13 cellular contexts compared by ENCODE assay signal in the genomic region with DNA sequence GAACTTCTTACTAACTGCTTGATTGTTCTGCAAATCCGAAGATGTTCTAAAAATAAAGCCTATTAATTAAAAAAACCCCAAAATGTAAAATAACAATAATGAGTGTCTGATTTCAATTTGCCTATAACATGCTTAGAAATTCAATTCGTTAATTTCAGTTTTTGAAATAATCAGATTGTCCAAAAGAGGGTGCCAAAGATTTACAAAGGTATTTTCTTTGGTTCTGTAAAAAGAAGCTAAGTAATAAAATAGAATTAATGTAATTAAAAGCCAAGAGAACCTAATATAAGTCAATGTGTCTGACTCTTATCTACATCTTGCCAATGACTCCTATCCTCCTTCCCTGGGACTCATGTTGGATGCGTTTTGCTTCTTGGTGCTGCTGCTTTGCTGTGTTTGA.
A peak's percentile ranks its signal among the peaks of the same experiment; 100 is the strongest.
DNase-seq lines count a peak whose midpoint lies in the region; ATAC-seq and TF ChIP-seq lines count a peak whose summit lies in the region.
"Had no signal": no experiment of that assay in that cellular context is flagged by ENCODE, and none has a peak within 500 bp of the region (broad histone marks: within the 10 kb centered on the region; RNA-seq: fewer than 3 reads in every experiment).

No MANE protein-coding gene starts in this region.

- DNase-seq in GM23338 (ENCODE audit: low spot score): peak; percentile 9
- peak; percentile 27 for DNase-seq in NCI-H1694 treated with DMSO at 0.1 percent for 48 hours (lab: John Stamatoyannopoulos, UW)
- DNase-seq in mammary epithelial cell: no peak
- no peak for DNase-seq in nephron progenitor cell
- no peak for DNase-seq in activated CD4-positive, CD25-positive, alpha-beta regulatory T cell (lab: John Stamatoyannopoulos, UW)
- DNase-seq in CD4-positive, alpha-beta T cell: no peak
- DNase-seq: KG1, NCI-H510A treated with DMSO at 0.1 percent for 48 hours had no signal

- POLR2A ChIA-PET in CD4-positive, alpha-beta T cell (lab: Charles Lee): no interaction called here

- H3K27ac ChIP-seq in GM23338 (ENCODE audit: low read depth) (no peak overlapping the region), mammary epithelial cell (ENCODE audit: insufficient read depth, low read depth, low read length) (no peak overlapping the region)
- no peak overlapping the region for H3K27ac ChIP-seq in CD4-positive, alpha-beta T cell (ENCODE audit: low read depth, low read length)
- H3K27ac ChIP-seq: epithelial cell of prostate, SJSA1 had no signal

- H3K4me3 ChIP-seq in GM23338: no peak overlapping the region
- no peak overlapping the region for H3K4me3 ChIP-seq in mammary epithelial cell (replicated peaks in 1 of 3; ENCODE audit: insufficient read depth in 1 of 3, low read depth in 2 of 3, low read length in 3 of 3)
- H3K4me3 ChIP-seq: SJSA1 had no signal

- H3K9me3 Mint-ChIP-seq in GM23338: peaks cover 53% of the 10 kb centered on the region
- no peaks in the 10 kb centered on the region for H3K9me3 Mint-ChIP-seq in nephron progenitor cell
- H3K9me3 Mint-ChIP-seq in CD4-positive, alpha-beta T cell: no peaks in the 10 kb centered on the region

- no peaks in the 10 kb centered on the region for H3K4me1 Mint-ChIP-seq in GM23338
- peaks cover 6% of the 10 kb centered on the region for H3K4me1 Mint-ChIP-seq in nephron progenitor cell
- H3K4me1 Mint-ChIP-seq in CD4-positive, alpha-beta T cell (ENCODE audit: low read depth): no peaks in the 10 kb centered on the region

- no peaks in the 10 kb centered on the region for H4K20me1 ChIP-seq in GM23338 (replicated peaks; ENCODE audit: insufficient read depth)
- no peaks in the 10 kb centered on the region for H4K20me1 ChIP-seq in mammary epithelial cell (ENCODE audit: insufficient read depth, low read length)

- H3K4me3 Mint-ChIP-seq in GM23338 (no peak overlapping the region), nephron progenitor cell (no peak overlapping the region)
- H3K4me3 Mint-ChIP-seq in CD4-positive, alpha-beta T cell: no peak overlapping the region

- H3K36me3 ChIP-seq in GM23338 (ENCODE audit: insufficient read depth) (no peaks in the 10 kb centered on the region), mammary epithelial cell (ENCODE audit: insufficient read depth, low read length) (no peaks in the 10 kb centered on the region)
- H3K36me3 ChIP-seq: SJSA1 had no signal

- 3% methylated on average over 3 of the region's 3 CpGs for WGBS in mammary epithelial cell (ENCODE audit: low coverage, missing lambda C conversion rate)

- TF ChIP-seq CTCF in GM23338 (conservative IDR thresholded peaks at IDR 0.05; ENCODE audit: low read depth in 2 of 2): peak in 1 of 2 experiments; percentile 51; a peak in 3 of 4 replicates
- peak; percentile 35 to 46 for TF ChIP-seq CTCF in mammary epithelial cell (conservative IDR thresholded peaks at IDR 0.05 in 1 of 2, IDR thresholded peaks at IDR 0.05 in 1 of 2; ENCODE audit: extremely low read depth in 1 of 2, insufficient read depth in 1 of 2, low read depth in 1 of 2, low read length in 2 of 2)
- TF ChIP-seq CTCF in nephron progenitor cell (IDR thresholded peaks at IDR 0.05): peak; percentile 16
- no peak for TF ChIP-seq CTCF in CD4-positive, alpha-beta T cell (IDR thresholded peaks at IDR 0.05)

- dilution Hi-C loops in mammary epithelial cell (cut with HindIII; ENCODE audit: low sequenced_read_pairs): no loop called here

- H2AFZ ChIP-seq in GM23338: no peak overlapping the region
- H2AFZ ChIP-seq in mammary epithelial cell (ENCODE audit: low read depth, low read length): no peak overlapping the region

- H3K36me3 Mint-ChIP-seq in GM23338 (ENCODE audit: low read depth): no peaks in the 10 kb centered on the region
- no peaks in the 10 kb centered on the region for H3K36me3 Mint-ChIP-seq in nephron progenitor cell (ENCODE audit: low read depth)
- no peaks in the 10 kb centered on the region for H3K36me3 Mint-ChIP-seq in CD4-positive, alpha-beta T cell (ENCODE audit: low read depth)

- intact Hi-C loops in mammary epithelial cell (cut with micrococcal nuclease): loop anchor here (1.0 to 10.0 kb wide), 6 partner anchors 253 to 1243 kb away; a partner anchor contains a TSS
- intact Hi-C loops in CD4-positive, alpha-beta T cell (cut with DNase I, micrococcal nuclease): no loop called here

- H3K27me3 Mint-ChIP-seq in GM23338 (ENCODE audit: insufficient read depth, low read depth, poor library complexity) (peaks cover 1% of the 10 kb centered on the region), nephron progenitor cell (ENCODE audit: low read depth, poor library complexity) (no peaks in the 10 kb centered on the region)
- peaks cover 31% of the 10 kb centered on the region for H3K27me3 Mint-ChIP-seq in CD4-positive, alpha-beta T cell

- no TSS peak for BruUV-seq in mammary epithelial cell (replicated peaks; lab: Mats Ljungman, UMichigan)

- no peaks in the 10 kb centered on the region for H3K9me2 ChIP-seq in GM23338 (ENCODE audit: insufficient read depth)

- no peak overlapping the region for H3K9ac ChIP-seq in mammary epithelial cell (ENCODE audit: insufficient read depth, low read length)

- CTCF ChIA-PET in mammary epithelial cell (lab: Charles Lee; ENCODE audit: low non-redundant PET): interaction anchor here (0.5 to 1.2 kb wide), 5 partner anchors 460 to 1370 kb away, joined by 4 to 10 read pairs (median 5); no protein-coding TSS in a partner anchor
- CTCF ChIA-PET in CD4-positive, alpha-beta T cell (lab: Charles Lee): no interaction called here

- peaks cover 14% of the 10 kb centered on the region; the same call in 1 of the 2 replicates for H3K27me3 ChIP-seq in GM23338 (ENCODE audit: insufficient read depth)
- H3K27me3 ChIP-seq in mammary epithelial cell (ENCODE audit: insufficient read depth, low read length): no peaks in the 10 kb centered on the region
- H3K27me3 ChIP-seq in CD4-positive, alpha-beta T cell (ENCODE audit: control insufficient read depth, insufficient read depth, low read length): no peaks in the 10 kb centered on the region
- H3K27me3 ChIP-seq: SJSA1 had no signal

- no peak overlapping the region for H3K4me2 ChIP-seq in GM23338
- H3K4me2 ChIP-seq in mammary epithelial cell (ENCODE audit: insufficient read depth, low read depth, low read length): no peak overlapping the region

- no peaks in the 10 kb centered on the region for H3F3A ChIP-seq in GM23338 (replicated peaks; ENCODE audit: low read depth)

- H3K4me1 ChIP-seq in GM23338 (ENCODE audit: insufficient read depth) (no peaks in the 10 kb centered on the region), mammary epithelial cell (ENCODE audit: insufficient read depth, low read length) (no peaks in the 10 kb centered on the region)
- H3K4me1 ChIP-seq: SJSA1 had no signal

- H3K27ac Mint-ChIP-seq in GM23338 (no peak overlapping the region), nephron progenitor cell (no peak overlapping the region)
- no peak overlapping the region for H3K27ac Mint-ChIP-seq in CD4-positive, alpha-beta T cell

- no peaks in the 10 kb centered on the region for H3K79me2 ChIP-seq in GM23338 (replicated peaks; ENCODE audit: insufficient read depth)
- H3K79me2 ChIP-seq in mammary epithelial cell (ENCODE audit: insufficient read depth, low read length): no peaks in the 10 kb centered on the region

- H3K9me3 ChIP-seq in mammary epithelial cell (replicated peaks; ENCODE audit: insufficient read depth, low read length): no peaks in the 10 kb centered on the region
- no peaks in the 10 kb centered on the region for H3K9me3 ChIP-seq in CD4-positive, alpha-beta T cell (ENCODE audit: control insufficient read depth, low read length)
- H3K9me3 ChIP-seq: SJSA1 had no signal

- ATAC-seq in GM23338 (no peak), GM21526 (IDR thresholded peaks at IDR 0.05; ENCODE audit: low FRiP score, unreplicated experiment) (no peak), HG03097 (IDR thresholded peaks at IDR 0.05; ENCODE audit: low FRiP score, unreplicated experiment) (no peak)
- no peak for ATAC-seq in CD4-positive, alpha-beta T cell (ENCODE audit: poor library complexity)
- ATAC-seq: activated CD4-positive, CD25-positive, alpha-beta regulatory T cell treated with anti-CD3 and anti-CD28 coated beads, Interleukin-2, amount 50 U/mL, for 24 hours had no signal

- in situ Hi-C loops in mammary epithelial cell (cut with MboI; ENCODE audit: low sequenced_read_pairs in 2 of 2): no loop called here

Comparison
In these comparisons a context has a peak if more than half of its experiments do, and no peak if none do; other contexts are left out.
1. DNase-seq: peak in GM23338 (single experiment) and NCI-H1694 treated with DMSO at 0.1 percent for 48 hours (single experiment); none in mammary epithelial cell (single experiment), nephron progenitor cell (single experiment), activated CD4-positive, CD25-positive, alpha-beta regulatory T cell (0 of 4) and CD4-positive, alpha-beta T cell (0 of 10).